18 cellular contexts compared by ENCODE assay signal in the genomic region with DNA sequence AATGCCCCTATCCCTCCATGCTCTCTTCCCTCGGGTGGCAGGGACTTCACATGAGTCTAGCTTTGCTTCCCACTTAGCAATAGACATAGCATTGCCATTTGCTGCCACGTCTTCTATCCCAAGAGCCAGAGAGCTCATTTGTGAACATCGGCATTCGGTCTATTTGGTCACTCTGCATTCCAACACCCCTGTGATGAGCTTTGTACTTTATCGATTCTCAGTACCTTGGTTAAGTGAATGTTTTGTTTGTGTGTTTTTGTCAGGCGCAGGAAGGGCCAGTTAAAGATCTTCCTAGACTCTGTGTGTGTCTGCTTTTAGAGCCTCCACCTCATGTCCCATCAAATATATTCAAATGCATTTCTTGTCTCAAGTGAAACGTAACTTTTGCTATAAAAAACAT.
A peak's percentile ranks its signal among the peaks of the same experiment; 100 is the strongest.
DNase-seq lines count a peak whose midpoint lies in the region; ATAC-seq, FAIRE-seq and TF ChIP-seq lines count a peak whose summit lies in the region.
"Had no signal": no experiment of that assay in that cellular context is flagged by ENCODE, and none has a peak within 500 bp of the region (broad histone marks: within the 10 kb centered on the region; RNA-seq: fewer than 3 reads in every experiment).

No MANE protein-coding gene starts in this region.

- TF ChIP-seq POLR2A in HepG2 (IDR thresholded peaks at IDR 0.05; ENCODE audit: insufficient read depth in 1 of 2, low read depth in 2 of 2, low read length in 2 of 2), result no peak

- TF ChIP-seq CTCF in WTC11 (IDR thresholded peaks at IDR 0.05) (no peak), HepG2 (CRISPR knock-in tag; IDR thresholded peaks at IDR 0.05) (no peak)

- H3K27ac ChIP-seq in HepG2 (ENCODE audit: extremely low read length, insufficient read depth, low read length), result peak overlapping the region; percentile 23
- H3K27ac ChIP-seq: BLaER1, HL-60 had no signal

- no peaks in the 10 kb centered on the region for H3K27me3 Mint-ChIP-seq in WTC11 (ENCODE audit: low read depth)

- no peak for TF ChIP-seq RAD21 in HepG2 (CRISPR knock-in tag; IDR thresholded peaks at IDR 0.05)

- no peak overlapping the region for H3K9ac ChIP-seq in HepG2 (ENCODE audit: insufficient read depth, low read depth, low read length)
- H3K9ac ChIP-seq: BLaER1 had no signal

- H3K27ac Mint-ChIP-seq in WTC11, result no peak overlapping the region
- H3K27ac Mint-ChIP-seq: CD14-positive monocyte; CD4-positive, alpha-beta memory T cell had no signal

- FAIRE-seq in HepG2 (lab: Jason Lieb, UNC), result peak; percentile 67
- no peak for FAIRE-seq in GM19239 (lab: Jason Lieb, UNC)

- peak in 1 of 2 experiments; percentile 76; a peak in 3 of 4 replicates for TF ChIP-seq EP300 in HepG2 (IDR thresholded peaks at IDR 0.05; ENCODE audit: low read depth in 2 of 2, low read length in 2 of 2)
- TF ChIP-seq EP300 in HepG2 (CRISPR knock-in tag; IDR thresholded peaks at IDR 0.05; ENCODE audit: borderline replicate concordance), result peak; percentile 32; the same call in 1 of the 2 replicates

- intact Hi-C loops in HepG2 (cut with micrococcal nuclease; ENCODE audit: unreplicated experiment), result loop anchor here (2.0 to 10.0 kb wide), 2 partner anchors 58 to 142 kb away; a partner anchor contains a TSS

- peak overlapping the region in 1 of 3 experiments; percentile 30; a peak in 1 of 6 replicates for H3K4me3 ChIP-seq in HepG2 (replicated peaks in 1 of 3; ENCODE audit: insufficient read depth in 1 of 3, low read depth in 2 of 3, low read length in 3 of 3)
- H3K4me3 ChIP-seq: BLaER1 had no signal

- in situ Hi-C loops in HepG2 (cut with HindIII; ENCODE audit: extremely low pct_ligation_motif_present, low pct_unique_long_range_greater_than_20kb), result loop anchor here (10.0 kb wide), 1 partner anchor 352 kb away; a partner anchor contains a TSS

- ATAC-seq in WTC11 (peak; percentile 44), HepG2 (peak; percentile 99)

- no peak overlapping the region for H2AFZ ChIP-seq in HepG2 (ENCODE audit: low read length)

- H3K27me3 ChIP-seq in HepG2 (ENCODE audit: control insufficient read depth in 1 of 2, insufficient read depth in 2 of 2, low read length in 2 of 2), result peaks cover 0 to 4% of the 10 kb centered on the region in 2 experiments; a peak in 1 of 5 replicates
- H3K27me3 ChIP-seq: BLaER1 had no signal

- H3K36me3 ChIP-seq in HepG2 (replicated peaks in 1 of 2; ENCODE audit: control insufficient read depth in 1 of 2, insufficient read depth in 2 of 2, low read length in 2 of 2), result no peaks in the 10 kb centered on the region
- H3K36me3 ChIP-seq: BLaER1 had no signal

- peaks cover 4% of the 10 kb centered on the region; the same call in 1 of the 2 replicates for H3K9me3 Mint-ChIP-seq in WTC11

- 0% methylated on average over 7 of the region's 7 CpGs for WGBS in HepG2 (ENCODE audit: low lambda C conversion rate)

- no peak overlapping the region for H3K4me3 Mint-ChIP-seq in WTC11
- H3K4me3 Mint-ChIP-seq: CD14-positive monocyte; CD4-positive, alpha-beta memory T cell; H9 had no signal

- BruUV-seq in HepG2 (replicated peaks; lab: Mats Ljungman, UMichigan), result no TSS peak

- peak; percentile 14 for DNase-seq in HuH-7 (ENCODE audit: low spot score)
- DNase-seq in WTC11 (ENCODE audit: low spot score), result no peak
- peak; percentile 84 for DNase-seq in HepG2 (ENCODE audit: low spot score)
- DNase-seq in GM19239 (ENCODE audit: insufficient read length, low spot score), result no peak
- DNase-seq in midbrain (lab: John Stamatoyannopoulos, UW), result no peak
- no peak for DNase-seq in GM03348 (ENCODE audit: low spot score)
- DNase-seq in amniotic stem cell (lab: John Stamatoyannopoulos, UW), result no peak
- DNase-seq: 8988T; CD4-positive, alpha-beta memory T cell; DMS153; DMS79; GDM1; GOT3; H9; KG1 had no signal

- peaks cover 25% of the 10 kb centered on the region for H3K4me1 ChIP-seq in HepG2 (ENCODE audit: insufficient read depth, low read length)
- H3K4me1 ChIP-seq: BLaER1 had no signal

- H3K4me2 ChIP-seq in HepG2 (ENCODE audit: low read depth, low read length), result peak overlapping the region; percentile 63
- H3K4me2 ChIP-seq: BLaER1 had no signal

- no peaks in the 10 kb centered on the region for H3K9me3 ChIP-seq in HepG2 (ENCODE audit: low read length)

- CTCF ChIA-PET in WTC11 (lab: Charles Lee) (interaction anchor here (1.0 to 2.0 kb wide), 3 partner anchors 92 to 387 kb away, joined by 4 to 8 read pairs (median 5); no protein-coding TSS in a partner anchor), HepG2 (lab: Yijun Ruan, JAX; ENCODE audit: low intra/inter-chr PET ratio, low total read pairs) (no interaction called here)

- H3K4me1 Mint-ChIP-seq in WTC11, result no peaks in the 10 kb centered on the region
- H3K4me1 Mint-ChIP-seq: CD14-positive monocyte; CD4-positive, alpha-beta memory T cell had no signal

- POLR2A ChIA-PET in WTC11 (lab: Charles Lee), result interaction anchor here (1.0 kb wide), 1 partner anchor 309 kb away, joined by 3 read pairs; a partner anchor contains a TSS
- POLR2A ChIA-PET in HepG2 (lab: Yijun Ruan, JAX), result interaction anchor here (0.7 kb wide), 1 partner anchor 426 kb away, joined by 3 read pairs; a partner anchor contains a TSS

- H3K79me2 ChIP-seq in HepG2 (ENCODE audit: insufficient read depth, low read length), result no peaks in the 10 kb centered on the region

- no peaks in the 10 kb centered on the region for H3K36me3 Mint-ChIP-seq in WTC11
- H3K36me3 Mint-ChIP-seq: CD14-positive monocyte; CD4-positive, alpha-beta memory T cell had no signal

- no peaks in the 10 kb centered on the region for H4K20me1 ChIP-seq in HepG2 (ENCODE audit: insufficient read depth, low read length)
- H4K20me1 ChIP-seq: BLaER1 had no signal

TF ChIP-seq in WTC11, 78 proteins besides CTCF, POLR2A, EP300 and RAD21:
- TF ChIP-seq, protein P1, sequence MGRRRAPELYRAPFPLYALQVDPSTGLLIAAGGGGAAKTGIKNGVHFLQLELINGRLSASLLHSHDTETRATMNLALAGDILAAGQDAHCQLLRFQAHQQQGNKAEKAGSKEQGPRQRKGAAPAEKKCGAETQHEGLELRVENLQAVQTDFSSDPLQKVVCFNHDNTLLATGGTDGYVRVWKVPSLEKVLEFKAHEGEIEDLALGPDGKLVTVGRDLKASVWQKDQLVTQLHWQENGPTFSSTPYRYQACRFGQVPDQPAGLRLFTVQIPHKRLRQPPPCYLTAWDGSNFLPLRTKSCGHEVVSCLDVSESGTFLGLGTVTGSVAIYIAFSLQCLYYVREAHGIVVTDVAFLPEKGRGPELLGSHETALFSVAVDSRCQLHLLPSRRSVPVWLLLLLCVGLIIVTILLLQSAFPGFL (CRISPR knock-in tag; IDR thresholded peaks at IDR 0.05; ENCODE audit: borderline replicate concordance), result no peak
- TF ChIP-seq JUN (CRISPR knock-in tag; IDR thresholded peaks at IDR 0.05) (no peak), GABPB1 (CRISPR knock-in tag; IDR thresholded peaks at IDR 0.05) (0 out of 2 replicates have a peak, but pooled peaks have one; percentile 21)
- TF ChIP-seq, protein P2, sequence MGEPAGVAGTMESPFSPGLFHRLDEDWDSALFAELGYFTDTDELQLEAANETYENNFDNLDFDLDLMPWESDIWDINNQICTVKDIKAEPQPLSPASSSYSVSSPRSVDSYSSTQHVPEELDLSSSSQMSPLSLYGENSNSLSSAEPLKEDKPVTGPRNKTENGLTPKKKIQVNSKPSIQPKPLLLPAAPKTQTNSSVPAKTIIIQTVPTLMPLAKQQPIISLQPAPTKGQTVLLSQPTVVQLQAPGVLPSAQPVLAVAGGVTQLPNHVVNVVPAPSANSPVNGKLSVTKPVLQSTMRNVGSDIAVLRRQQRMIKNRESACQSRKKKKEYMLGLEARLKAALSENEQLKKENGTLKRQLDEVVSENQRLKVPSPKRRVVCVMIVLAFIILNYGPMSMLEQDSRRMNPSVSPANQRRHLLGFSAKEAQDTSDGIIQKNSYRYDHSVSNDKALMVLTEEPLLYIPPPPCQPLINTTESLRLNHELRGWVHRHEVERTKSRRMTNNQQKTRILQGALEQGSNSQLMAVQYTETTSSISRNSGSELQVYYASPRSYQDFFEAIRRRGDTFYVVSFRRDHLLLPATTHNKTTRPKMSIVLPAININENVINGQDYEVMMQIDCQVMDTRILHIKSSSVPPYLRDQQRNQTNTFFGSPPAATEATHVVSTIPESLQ (CRISPR knock-in tag; IDR thresholded peaks at IDR 0.05), result no peak
TF ChIP-seq in WTC11: peak in this region for 1.

TF ChIP-seq in HepG2, 621 proteins besides CTCF, POLR2A, EP300 and RAD21 (continues in another document):
- TF ChIP-seq NONO (IDR thresholded peaks at IDR 0.05) (no peak), NONO (CRISPR knock-in tag; conservative IDR thresholded peaks at IDR 0.05) (0 out of 2 replicates have a peak, but pooled peaks have one; percentile 25), SKI (IDR thresholded peaks at IDR 0.05; ENCODE audit: partially characterized antibody) (peak; percentile 42)
- TF ChIP-seq, protein P3, sequence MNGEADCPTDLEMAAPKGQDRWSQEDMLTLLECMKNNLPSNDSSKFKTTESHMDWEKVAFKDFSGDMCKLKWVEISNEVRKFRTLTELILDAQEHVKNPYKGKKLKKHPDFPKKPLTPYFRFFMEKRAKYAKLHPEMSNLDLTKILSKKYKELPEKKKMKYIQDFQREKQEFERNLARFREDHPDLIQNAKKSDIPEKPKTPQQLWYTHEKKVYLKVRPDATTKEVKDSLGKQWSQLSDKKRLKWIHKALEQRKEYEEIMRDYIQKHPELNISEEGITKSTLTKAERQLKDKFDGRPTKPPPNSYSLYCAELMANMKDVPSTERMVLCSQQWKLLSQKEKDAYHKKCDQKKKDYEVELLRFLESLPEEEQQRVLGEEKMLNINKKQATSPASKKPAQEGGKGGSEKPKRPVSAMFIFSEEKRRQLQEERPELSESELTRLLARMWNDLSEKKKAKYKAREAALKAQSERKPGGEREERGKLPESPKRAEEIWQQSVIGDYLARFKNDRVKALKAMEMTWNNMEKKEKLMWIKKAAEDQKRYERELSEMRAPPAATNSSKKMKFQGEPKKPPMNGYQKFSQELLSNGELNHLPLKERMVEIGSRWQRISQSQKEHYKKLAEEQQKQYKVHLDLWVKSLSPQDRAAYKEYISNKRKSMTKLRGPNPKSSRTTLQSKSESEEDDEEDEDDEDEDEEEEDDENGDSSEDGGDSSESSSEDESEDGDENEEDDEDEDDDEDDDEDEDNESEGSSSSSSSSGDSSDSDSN (CRISPR knock-in tag; IDR thresholded peaks at IDR 0.05), result no peak

Comparison
In these comparisons a context has a peak if more than half of its experiments do, and no peak if none do; other contexts are left out.
1. DNase-seq: peak in HuH-7 (single experiment) and HepG2 (single experiment); none in WTC11 (single experiment), GM19239 (single experiment), midbrain (single experiment), GM03348 (single experiment) and amniotic stem cell (single experiment).